In genomic region chr10:5284311-5285057, GRCh38 we compare ENCODE assay signal across 1 cellular context.
A peak's percentile ranks its signal among the peaks of the same experiment; 100 is the strongest.
TF ChIP-seq lines count a peak whose summit lies in the region.

No MANE protein-coding gene starts in this region.

TF ChIP-seq in A549, 52 proteins besides CTCF, POLR2A, EP300 and RAD21 (continued from another document):
- TF ChIP-seq POLR2AphosphoS2 (conservative IDR thresholded peaks at IDR 0.05; ENCODE audit: low read length) = no peak
- no peak for TF ChIP-seq RFX5 (IDR thresholded peaks at IDR 0.05)
- TF ChIP-seq MAFK (IDR thresholded peaks at IDR 0.05; ENCODE audit: partially characterized antibody) = peak; percentile 100
- no peak for TF ChIP-seq EHMT2 (IDR thresholded peaks at IDR 0.05; ENCODE audit: low read depth)
- TF ChIP-seq BHLHE40 (IDR thresholded peaks at IDR 0.05; ENCODE audit: low read depth, low read length) = no peak
- no peak for TF ChIP-seq HDAC2 (IDR thresholded peaks at IDR 0.05)
- peak; percentile 18; the same call in 1 of the 3 replicates for TF ChIP-seq SMC3 (IDR thresholded peaks at IDR 0.05)
- TF ChIP-seq, protein P1, sequence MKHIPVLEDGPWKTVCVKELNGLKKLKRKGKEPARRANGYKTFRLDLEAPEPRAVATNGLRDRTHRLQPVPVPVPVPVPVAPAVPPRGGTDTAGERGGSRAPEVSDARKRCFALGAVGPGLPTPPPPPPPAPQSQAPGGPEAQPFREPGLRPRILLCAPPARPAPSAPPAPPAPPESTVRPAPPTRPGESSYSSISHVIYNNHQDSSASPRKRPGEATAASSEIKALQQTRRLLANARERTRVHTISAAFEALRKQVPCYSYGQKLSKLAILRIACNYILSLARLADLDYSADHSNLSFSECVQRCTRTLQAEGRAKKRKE (CRISPR knock-in tag; IDR thresholded peaks at IDR 0.05; ENCODE audit: low read depth) = peak; percentile 89; the same call in 1 of the 2 replicates
- no peak for TF ChIP-seq ESRRA (IDR thresholded peaks at IDR 0.05; ENCODE audit: borderline replicate concordance, low read length)
- no peak for TF ChIP-seq PHF8 (IDR thresholded peaks at IDR 0.05; ENCODE audit: borderline replicate concordance, low read depth)
- TF ChIP-seq REST (IDR thresholded peaks at IDR 0.05) = no peak
- no peak for TF ChIP-seq ZNF302 (CRISPR knock-in tag; IDR thresholded peaks at IDR 0.05)
- no peak for TF ChIP-seq HOXA7 (CRISPR knock-in tag; IDR thresholded peaks at IDR 0.05)
- no peak for TF ChIP-seq HMGXB4 (CRISPR knock-in tag; IDR thresholded peaks at IDR 0.05; ENCODE audit: borderline replicate concordance)
- no peak for TF ChIP-seq RNF2 (IDR thresholded peaks at IDR 0.05; ENCODE audit: borderline replicate concordance, low read depth)
- TF ChIP-seq, protein P2, sequence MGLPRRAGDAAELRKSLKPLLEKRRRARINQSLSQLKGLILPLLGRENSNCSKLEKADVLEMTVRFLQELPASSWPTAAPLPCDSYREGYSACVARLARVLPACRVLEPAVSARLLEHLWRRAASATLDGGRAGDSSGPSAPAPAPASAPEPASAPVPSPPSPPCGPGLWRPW (IDR thresholded peaks at IDR 0.05) = peak; percentile 67; the same call in 1 of the 2 replicates
- no peak; the same call in 1 of the 2 replicates for TF ChIP-seq FOXS1 (CRISPR knock-in tag; IDR thresholded peaks at IDR 0.05)
- TF ChIP-seq ZFP36 (IDR thresholded peaks at IDR 0.05; ENCODE audit: borderline replicate concordance, partially characterized antibody) = no peak
- no peak for TF ChIP-seq ELK1 (IDR thresholded peaks at IDR 0.05; ENCODE audit: low read depth, low read length)
- TF ChIP-seq, protein P3, sequence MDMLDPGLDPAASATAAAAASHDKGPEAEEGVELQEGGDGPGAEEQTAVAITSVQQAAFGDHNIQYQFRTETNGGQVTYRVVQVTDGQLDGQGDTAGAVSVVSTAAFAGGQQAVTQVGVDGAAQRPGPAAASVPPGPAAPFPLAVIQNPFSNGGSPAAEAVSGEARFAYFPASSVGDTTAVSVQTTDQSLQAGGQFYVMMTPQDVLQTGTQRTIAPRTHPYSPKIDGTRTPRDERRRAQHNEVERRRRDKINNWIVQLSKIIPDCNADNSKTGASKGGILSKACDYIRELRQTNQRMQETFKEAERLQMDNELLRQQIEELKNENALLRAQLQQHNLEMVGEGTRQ (IDR thresholded peaks at IDR 0.05) = no peak
- no peak for TF ChIP-seq CBX2 (IDR thresholded peaks at IDR 0.05; ENCODE audit: borderline replicate concordance, low read depth)
- no peak for TF ChIP-seq ZC3H11A (IDR thresholded peaks at IDR 0.05)
- TF ChIP-seq NR3C1 (IDR thresholded peaks at IDR 0.05) = no peak
